In genomic region chr2:99793022-99793421, GRCh38 we compare ENCODE assay signal across 19 cellular contexts.
"Had no signal": no experiment of that assay in that cellular context is flagged by ENCODE, and none has a peak within 500 bp of the region (broad histone marks: within the 10 kb centered on the region; RNA-seq: fewer than 3 reads in every experiment).

No MANE protein-coding gene starts in this region.

- H3K4me3 ChIP-seq: coronary artery, heart left ventricle, ovary, suprapubic skin, thyroid gland, upper lobe of left lung, uterus had no signal

- H3K36me3 ChIP-seq: heart left ventricle, ovary, suprapubic skin, thyroid gland, upper lobe of left lung, uterus had no signal

- H3K4me1 Mint-ChIP-seq: neural crest cell had no signal

- H3K27ac ChIP-seq: coronary artery, heart left ventricle, ovary, suprapubic skin, thyroid gland, upper lobe of left lung, uterus had no signal

- H3K27me3 Mint-ChIP-seq: progenitor cell of endocrine pancreas had no signal

- ATAC-seq: esophagus mucosa; heart left ventricle; left colon; left ventricle myocardium superior; naive thymus-derived CD8-positive, alpha-beta T cell; right cardiac atrium had no signal

- H3K9me3 ChIP-seq: ovary, suprapubic skin, uterus had no signal

- H3K27me3 ChIP-seq: heart left ventricle, ovary, suprapubic skin, thyroid gland, upper lobe of left lung, uterus had no signal

- H3K4me1 ChIP-seq: suprapubic skin, thyroid gland, upper lobe of left lung, uterus had no signal

- H3K27ac Mint-ChIP-seq: naive thymus-derived CD8-positive, alpha-beta T cell; progenitor cell of endocrine pancreas had no signal

- DNase-seq: effector memory CD4-positive, alpha-beta T cell; heart left ventricle; hippocampal formation; left colon; left ventricle myocardium superior; naive thymus-derived CD8-positive, alpha-beta T cell; ovary; right cardiac atrium; small intestine; stimulated activated CD4-positive, alpha-beta T cell treated with anti-CD3 and anti-CD28 coated beads, Interleukin-12 subunit alpha, Interleukin-12 subunit beta, amount 100 ng/mL, for 4 hours; stimulated activated naive CD4-positive, alpha-beta T cell treated with Interleukin-2 at 50 U/mL for 16 hours; thyroid gland; upper lobe of left lung; uterus had no signal

- H3K4me3 Mint-ChIP-seq: neural crest cell had no signal
